ENCODE assay signal across 20 cellular contexts in the genomic region with DNA sequence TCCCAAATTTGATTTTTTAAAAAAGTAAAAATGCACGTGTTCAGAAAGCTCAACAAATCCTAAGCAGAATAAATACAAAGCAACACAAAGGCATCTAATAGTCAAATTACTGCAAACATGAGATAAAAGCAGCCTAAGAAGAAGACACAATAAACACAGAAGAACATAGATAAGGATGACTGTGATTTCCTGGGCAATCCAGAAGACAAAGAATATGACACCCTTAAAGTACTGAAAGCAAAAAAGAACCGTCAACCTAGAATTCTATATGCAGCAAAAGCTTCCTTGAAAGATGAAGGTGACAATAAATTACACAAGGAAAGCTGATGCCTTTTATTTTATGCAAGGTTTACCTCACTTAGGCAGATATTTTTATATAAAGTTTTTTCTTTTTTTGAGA.
"Had no signal": no experiment of that assay in that cellular context is flagged by ENCODE, and none has a peak within 500 bp of the region (broad histone marks: within the 10 kb centered on the region; RNA-seq: fewer than 3 reads in every experiment).

No MANE protein-coding gene starts in this region.

- ATAC-seq: natural killer cell; right cardiac atrium; right lobe of liver; stimulated activated effector memory CD8-positive, alpha-beta T cell treated with anti-CD3 and anti-CD28 coated beads, Interleukin-12 subunit alpha, Interleukin-12 subunit beta, amount 100 ng/mL, for 72 hours; stimulated activated naive B cell treated with anti-CD40 and anti-IgM and Interleukin-4, amounts not matched to agents 10 μg/mL and 1 μg/mL and 100 μg/mL, for 72 hours had no signal

- DNase-seq: natural killer cell; occipital lobe; ovary; posterior cingulate gyrus; psoas muscle; right cardiac atrium; right lobe of liver; sigmoid colon; small intestine; stimulated activated CD4-positive, alpha-beta T cell treated with anti-CD3 and anti-CD28 coated beads, Interleukin-15, amount 100 ng/mL, for 24 hours; stimulated activated CD4-positive, alpha-beta T cell treated with anti-CD3 and anti-CD28 coated beads, Interleukin-2, amount 100 ng/mL, for 24 hours; stimulated activated CD4-positive, alpha-beta T cell treated with anti-CD3 and anti-CD28 coated beads, Interleukin-2, amount 100 ng/mL, for 48 hours; stimulated activated CD4-positive, alpha-beta T cell treated with anti-CD3 and anti-CD28 coated beads, Interleukin-4, amount 100 ng/mL, for 24 hours; stimulated activated naive B cell treated with anti-CD40 and anti-IgM and Interleukin-4, amounts not matched to agents 10 μg/mL and 1 μg/mL and 100 μg/mL, for 72 hours; stimulated activated naive CD4-positive, alpha-beta T cell treated with Interleukin-2 at 50 U/mL for 16 hours; stomach; thyroid gland; trophoblast cell; upper lobe of left lung had no signal
